8 cellular contexts compared by ENCODE assay signal in genomic region chr17:14301279-14301760, GRCh38. TPM values are rescaled to one million over a fixed set of nuclear protein-coding genes. Genes with fewer than 3 reads are reported as not detected.
DNase-seq lines count a peak whose midpoint lies in the region; ATAC-seq and TF ChIP-seq lines count a peak whose summit lies in the region.

No MANE protein-coding gene starts in this region.

- H3K4me3 ChIP-seq in BE2C (ENCODE audit: low read depth, low read length): peak overlapping the region; percentile 40
- H3K4me3 ChIP-seq in body of pancreas: peak overlapping the region; percentile 22 to 61
- H3K4me3 ChIP-seq in lower leg skin (ENCODE audit: low read depth, poor library complexity, severe bottlenecking): peak overlapping the region; percentile 50
- peak overlapping the region; percentile 81 for H3K4me3 ChIP-seq in thymus (ENCODE audit: low read length)

- peak in 1 of 3 donors; percentile 5 for TF ChIP-seq POLR2A in body of pancreas (IDR thresholded peaks at IDR 0.05)
- no peak for TF ChIP-seq POLR2A in lower leg skin (IDR thresholded peaks at IDR 0.05)

- H3K27me3 ChIP-seq in BE2C (peaks cover 84% of the 10 kb centered on the region), body of pancreas (peaks cover 0 to 45% of the 10 kb centered on the region in 2 donors), thymus (ENCODE audit: control insufficient read depth, insufficient read depth) (peaks cover 51% of the 10 kb centered on the region)

- H3K9me3 ChIP-seq in BE2C: no peaks in the 10 kb centered on the region
- no peaks in the 10 kb centered on the region for H3K9me3 ChIP-seq in body of pancreas
- H3K9me3 ChIP-seq in thymus (ENCODE audit: control insufficient read depth): peaks cover 1% of the 10 kb centered on the region

- H3K27ac ChIP-seq in body of pancreas (peak overlapping the region in 3 of 4 donors; percentile 68 to 85 (median 73)), thymus (ENCODE audit: low read depth) (peak overlapping the region; percentile 88)

- DNase-seq in BE2C (no peak), NCI-H748 (lab: John Stamatoyannopoulos, UW; ENCODE audit: unreplicated experiment) (peak; percentile 65), body of pancreas (peak in 1 of 4 donors; percentile 56), lower leg skin (ENCODE audit: low spot score in 2 of 2) (no peak)

- 0% methylated on average over 54 of the region's 56 CpGs; no CpG with 5 or more reads in 1 of the 2 donors for WGBS in body of pancreas, 2 donors
- 1 to 3% methylated on average over 12 to 41 of the region's 56 CpGs for WGBS in lower leg skin, 2 donors
- under 1% methylated on average over 56 of the region's 56 CpGs for WGBS in thymus

- intact Hi-C loops in body of pancreas (cut with DNase I) (loop anchor here (5.0 kb wide), 1 partner anchor 626 kb away; no protein-coding TSS in a partner anchor), lower leg skin (cut with DNase I; ENCODE audit: low total_unique reads) (loop anchor here (5.0 kb wide), 1 partner anchor 704 kb away; no protein-coding TSS in a partner anchor)

- ATAC-seq in GM21423 (IDR thresholded peaks at IDR 0.05; ENCODE audit: unreplicated experiment) (peak; percentile 5), body of pancreas (peak; percentile 10), GM21576 (IDR thresholded peaks at IDR 0.05; ENCODE audit: unreplicated experiment) (no peak), HG03039 (IDR thresholded peaks at IDR 0.05; ENCODE audit: unreplicated experiment) (no peak)

- H3K4me1 ChIP-seq in BE2C (no peaks in the 10 kb centered on the region), body of pancreas (peaks cover 69% of the 10 kb centered on the region), thymus (ENCODE audit: control insufficient read depth, insufficient read depth, low read length) (peaks cover 38% of the 10 kb centered on the region)

- no peaks in the 10 kb centered on the region for H3K36me3 ChIP-seq in BE2C
- H3K36me3 ChIP-seq in body of pancreas (replicated peaks in 1 of 2; ENCODE audit: insufficient read depth in 1 of 2, low read depth in 2 of 2): no peaks in the 10 kb centered on the region
- H3K36me3 ChIP-seq in thymus (ENCODE audit: control insufficient read depth, insufficient read depth): no peaks in the 10 kb centered on the region

- TF ChIP-seq CTCF in BE2C (IDR thresholded peaks at IDR 0.05; ENCODE audit: low read depth, low read length) (no peak), body of pancreas (IDR thresholded peaks at IDR 0.05) (peak in 3 of 7 experiments; percentile 13 to 25 (median 20)), lower leg skin (IDR thresholded peaks at IDR 0.05) (no peak)

RNA-seq across cellular contexts. Expression of gene HS3ST3B1, which starts 0.4 kb away (rescaled TPM):
- 0.22 TPM for polyA plus RNA-seq in BE2C (2012; ENCODE audit: insufficient read depth, insufficient read length, low read depth)
- 1 to 10 TPM in 1 of 2 donors, under 1 TPM in 1; 0.99 to 1.6 TPM for total RNA-seq in body of pancreas
- 10 to 100 TPM in 3 of 4 donors, 1 to 10 TPM in 1; 4.3 to 30.1 (median 15.5) TPM for total RNA-seq in lower leg skin
- 6.3 TPM for polyA plus RNA-seq in thymus

Comparison
In these comparisons a context has a peak if more than half of its experiments do, and no peak if none do; other contexts are left out.
1. ATAC-seq: peak in GM21423 (single experiment) and body of pancreas (single experiment); none in GM21576 (single experiment) and HG03039 (single experiment).
2. Peak in every context shown above with its lines, with median percentiles within 50 percentile points of each other: H3K4me3 ChIP-seq.